Comparison of ENCODE assay signal across 20 cellular contexts in genomic region chr5:34986965-34987364, GRCh38. TPM values are rescaled to one million over a fixed set of nuclear protein-coding genes. Genes with fewer than 3 reads are reported as not detected.
A peak's percentile ranks its signal among the peaks of the same experiment; 100 is the strongest.
DNase-seq lines count a peak whose midpoint lies in the region; ATAC-seq, FAIRE-seq and TF ChIP-seq lines count a peak whose summit lies in the region.
"Had no signal": no experiment of that assay in that cellular context is flagged by ENCODE, and none has a peak within 500 bp of the region (broad histone marks: within the 10 kb centered on the region; RNA-seq: fewer than 3 reads in every experiment).

No MANE protein-coding gene starts in this region.

- H4K20me1 ChIP-seq in HepG2 (ENCODE audit: insufficient read depth, low read length): no peaks in the 10 kb centered on the region
- H4K20me1 ChIP-seq: BLaER1 treated with 17β-estradiol and CSF1 and Interleukin-3, amounts not matched to agents 10 nM and 100 nM had no signal

- TF ChIP-seq RAD21 in HepG2 (CRISPR knock-in tag; IDR thresholded peaks at IDR 0.05): no peak

- H3K27me3 ChIP-seq in HepG2 (ENCODE audit: control insufficient read depth in 1 of 2, insufficient read depth in 2 of 2, low read length in 2 of 2) (no peaks in the 10 kb centered on the region; a peak in 1 of 5 replicates), right lobe of liver (no peaks in the 10 kb centered on the region)
- H3K27me3 ChIP-seq: BLaER1 treated with 17β-estradiol and CSF1 and Interleukin-3, amounts not matched to agents 10 nM and 100 nM had no signal

- no peak for FAIRE-seq in HepG2 (lab: Jason Lieb, UNC)
- FAIRE-seq in GM12892 (lab: Jason Lieb, UNC): peak; percentile 17
- peak; percentile 58 for FAIRE-seq in urothelium cell line (lab: Jason Lieb, UNC)
- FAIRE-seq: A549, D721Med, G401.6, GM12891, GM18507 had no signal

- H3K4me3 ChIP-seq in HepG2 (replicated peaks in 1 of 3; ENCODE audit: insufficient read depth in 1 of 3, low read depth in 2 of 3, low read length in 3 of 3) (no peak overlapping the region), right lobe of liver (no peak overlapping the region)
- H3K4me3 ChIP-seq: A549; BLaER1 treated with 17β-estradiol and CSF1 and Interleukin-3, amounts not matched to agents 10 nM and 100 nM had no signal

- H3K27ac ChIP-seq in HepG2 (ENCODE audit: extremely low read length, insufficient read depth, low read length) (no peak overlapping the region), right lobe of liver (no peak overlapping the region)
- H3K27ac ChIP-seq: 22Rv1; A549; BLaER1 treated with 17β-estradiol and CSF1 and Interleukin-3, amounts not matched to agents 10 nM and 100 nM; C4-2B had no signal

- no peak overlapping the region for H3K9ac ChIP-seq in HepG2 (ENCODE audit: insufficient read depth, low read depth, low read length)
- H3K9ac ChIP-seq: BLaER1 treated with 17β-estradiol and CSF1 and Interleukin-3, amounts not matched to agents 10 nM and 100 nM had no signal

- CTCF ChIA-PET in HepG2 (lab: Yijun Ruan, JAX; ENCODE audit: low intra/inter-chr PET ratio, low total read pairs): no interaction called here

- H3K36me3 ChIP-seq in HepG2 (replicated peaks in 1 of 2; ENCODE audit: control insufficient read depth in 1 of 2, insufficient read depth in 2 of 2, low read length in 2 of 2): no peaks in the 10 kb centered on the region
- no peaks in the 10 kb centered on the region for H3K36me3 ChIP-seq in right lobe of liver
- H3K36me3 ChIP-seq: BLaER1 treated with 17β-estradiol and CSF1 and Interleukin-3, amounts not matched to agents 10 nM and 100 nM had no signal

- 0% methylated on average over 1 of the region's 1 CpG for WGBS in HepG2 (ENCODE audit: low lambda C conversion rate)
- 83% methylated on average over 1 of the region's 1 CpG for WGBS in right lobe of liver (ENCODE audit: insufficient coverage, low coverage, low lambda C conversion rate, missing lambda C conversion rate)

- TF ChIP-seq POLR2A in HepG2 (IDR thresholded peaks at IDR 0.05; ENCODE audit: insufficient read depth in 1 of 2, low read depth in 2 of 2, low read length in 2 of 2): no peak
- TF ChIP-seq POLR2A in right lobe of liver (IDR thresholded peaks at IDR 0.05): no peak
- no peak for TF ChIP-seq POLR2A in GM12892 (IDR thresholded peaks at IDR 0.05; ENCODE audit: low read depth, low read length)

- H2AFZ ChIP-seq in HepG2 (ENCODE audit: low read length): no peak overlapping the region

- ATAC-seq in HepG2: no peak
- ATAC-seq in right lobe of liver: no peak
- ATAC-seq: A549; CD8-positive, alpha-beta T cell had no signal

- H3K9me3 ChIP-seq in HepG2 (ENCODE audit: low read length) (peaks cover 18% of the 10 kb centered on the region), right lobe of liver (no peaks in the 10 kb centered on the region)

- no TSS peak for BruUV-seq in HepG2 (replicated peaks; lab: Mats Ljungman, UMichigan)

- intact Hi-C loops in HepG2 (cut with micrococcal nuclease; ENCODE audit: unreplicated experiment) (no loop called here), right lobe of liver (cut with DNase I) (no loop called here)

- DNase-seq in HepG2 (ENCODE audit: low spot score) (no peak), right lobe of liver (no peak), GM12892 (ENCODE audit: insufficient read length) (no peak), urothelium cell line (ENCODE audit: low spot score) (no peak), activated T-cell treated with anti-CD3 and anti-CD28 coated beads for 4 hours (no peak)
- DNase-seq: AML-193; Caco-2; Calu3; CD4-positive, alpha-beta T cell; CD8-positive, alpha-beta T cell; DMS79 treated with DMSO at 0.1 percent for 48 hours; GF-D8 had no signal

- H3K4me1 ChIP-seq in HepG2 (ENCODE audit: insufficient read depth, low read length) (no peaks in the 10 kb centered on the region), right lobe of liver (no peaks in the 10 kb centered on the region)
- H3K4me1 ChIP-seq: A549 had no signal

- POLR2A ChIA-PET in HepG2 (lab: Yijun Ruan, JAX): no interaction called here

- TF ChIP-seq CTCF in HepG2 (CRISPR knock-in tag; IDR thresholded peaks at IDR 0.05) (no peak), right lobe of liver (IDR thresholded peaks at IDR 0.05) (no peak)

- TF ChIP-seq EP300 in HepG2 (IDR thresholded peaks at IDR 0.05; ENCODE audit: low read depth in 2 of 2, low read length in 2 of 2) (no peak), HepG2 (CRISPR knock-in tag; IDR thresholded peaks at IDR 0.05; ENCODE audit: borderline replicate concordance) (no peak)

- no peaks in the 10 kb centered on the region for H3K79me2 ChIP-seq in HepG2 (ENCODE audit: insufficient read depth, low read length)

- no peak overlapping the region for H3K4me2 ChIP-seq in HepG2 (ENCODE audit: low read depth, low read length)
- H3K4me2 ChIP-seq: A549; BLaER1 treated with 17β-estradiol and CSF1 and Interleukin-3, amounts not matched to agents 10 nM and 100 nM had no signal

- in situ Hi-C loops in HepG2 (cut with HindIII; ENCODE audit: extremely low pct_ligation_motif_present, low pct_unique_long_range_greater_than_20kb): no loop called here

TF ChIP-seq in HepG2, 621 proteins besides CTCF, POLR2A, EP300 and RAD21:
- no peak for TF ChIP-seq ZNF564 (CRISPR knock-in tag; IDR thresholded peaks at IDR 0.05)
- TF ChIP-seq ZNF44 (CRISPR knock-in tag; IDR thresholded peaks at IDR 0.05): peak; percentile 99

RNA-seq across cellular contexts. Expression of gene DNAJC21, which starts 57.6 kb away (rescaled TPM):
- total RNA-seq in HepG2 (2016; rRNA removed; fragmentation: Illumina TruSeq; extraction: Trizol) (41.6 and 46.4 TPM in 2 replicates), right lobe of liver (10 to 100 TPM; 13.3 to 23.9 (median 20.2) TPM)
- 20.3 and 22.3 TPM in 2 replicates for total RNA-seq in HepG2 (2016; cell fraction: cytosol; rRNA removed; fragmentation: Illumina TruSeq; extraction: Trizol; ENCODE audit: low read depth)
- total RNA-seq in HepG2 (2016; cell fraction: insoluble cytoplasmic fraction; rRNA removed; fragmentation: Illumina TruSeq; extraction: Trizol): 44.0 and 45.9 TPM in 2 replicates
- 37.1 and 46.9 TPM in 2 replicates for total RNA-seq in HepG2 (2016; cell fraction: membrane; rRNA removed; fragmentation: Illumina TruSeq; extraction: Trizol)
- total RNA-seq in HepG2 (2016; cell fraction: nucleus; rRNA removed; fragmentation: Illumina TruSeq; extraction: Trizol): 32.8 and 33.1 TPM in 2 replicates
- 8.0 and 10.9 TPM in 2 replicates for polyA plus RNA-seq in HepG2 (2011; rRNA removed)
- 4.4 and 7.0 TPM in 2 replicates for polyA plus RNA-seq in HepG2 (2011; cell fraction: cytosol; rRNA removed)
- polyA plus RNA-seq in HepG2 (2011; cell fraction: nucleus; rRNA removed): 6.7 and 8.1 TPM in 2 replicates
- polyA plus RNA-seq in HepG2 (2012): 28.3 and 30.1 TPM in 2 replicates
- polyA plus RNA-seq in HepG2 (2016; cell fraction: cytosol; fragmentation: Illumina TruSeq; extraction: Trizol; ENCODE audit: low read depth): 20.4 and 21.1 TPM in 2 replicates
- polyA plus RNA-seq in HepG2 (2016; cell fraction: insoluble cytoplasmic fraction; fragmentation: Illumina TruSeq; extraction: Trizol; ENCODE audit: low read depth): 48.5 and 53.9 TPM in 2 replicates
- polyA plus RNA-seq in HepG2 (2016; cell fraction: membrane; fragmentation: Illumina TruSeq; extraction: Trizol; ENCODE audit: low read depth): 31.1 and 31.6 TPM in 2 replicates
- polyA plus RNA-seq in HepG2 (2016; cell fraction: nucleus; fragmentation: Illumina TruSeq; extraction: Trizol; ENCODE audit: insufficient read depth, low read depth): 36.8 and 38.2 TPM in 2 replicates
- 8.8 and 29.7 TPM in 2 replicates for polyA minus RNA-seq in HepG2 (2011; rRNA and poly(A)+ RNA removed; ENCODE audit: low replicate concordance)
- polyA minus RNA-seq in HepG2 (2011; cell fraction: cytosol; rRNA and poly(A)+ RNA removed): 11.5 and 11.8 TPM in 2 replicates
- 39.3 and 44.4 TPM in 2 replicates for polyA minus RNA-seq in HepG2 (2011; cell fraction: nucleus; rRNA and poly(A)+ RNA removed)
- polyA plus RNA-seq in GM12892 (2012; ENCODE audit: missing spikeins): 47.6 TPM
